In genomic region chr21:32735524-32735923, GRCh38 we compare ENCODE assay signal across 16 cellular contexts. TPM values are rescaled to one million over a fixed set of nuclear protein-coding genes. Genes with fewer than 3 reads are reported as not detected.
DNase-seq lines count a peak whose midpoint lies in the region; ATAC-seq and TF ChIP-seq lines count a peak whose summit lies in the region.
"Had no signal": no experiment of that assay in that cellular context is flagged by ENCODE, and none has a peak within 500 bp of the region (broad histone marks: within the 10 kb centered on the region; RNA-seq: fewer than 3 reads in every experiment).

No MANE protein-coding gene starts in this region.

- intact Hi-C loops in mucosa of descending colon (cut with DNase I, micrococcal nuclease), result no loop called here

- peak; percentile 76 for ATAC-seq in activated naive CD8-positive, alpha-beta T cell treated with anti-CD3 and anti-CD28 coated beads, Interleukin-2, amount 50 U/mL, for 24 hours
- no peak for ATAC-seq in HG02571 (IDR thresholded peaks at IDR 0.05; ENCODE audit: unreplicated experiment)
- no peak for ATAC-seq in mucosa of descending colon
- ATAC-seq: A549 had no signal

- H3K9me3 ChIP-seq in mucosa of descending colon, result no peaks in the 10 kb centered on the region
- H3K9me3 ChIP-seq: A549 had no signal

- peak; percentile 36 to 51 for DNase-seq in activated CD4-positive, alpha-beta T cell treated with anti-CD3 and anti-CD28 coated beads, Interleukin-2, amount 50 U/mL, for 48 hours
- DNase-seq in activated CD4-positive, alpha-beta T cell treated with anti-CD3 and anti-CD28 coated beads for 1 hour, result no peak
- DNase-seq in stimulated activated CD4-positive, alpha-beta T cell treated with anti-CD3 and anti-CD28 coated beads, TNF-alpha, amount 100 ng/mL, for 48 hours (ENCODE audit: low read depth in 3 of 3), result peak; percentile 18 to 37 (median 20)
- DNase-seq in stimulated activated CD4-positive, alpha-beta T cell treated with anti-CD3 and anti-CD28 coated beads, Interleukin-12 subunit alpha, Interleukin-12 subunit beta, amount 100 ng/mL, for 4 hours, result no peak
- DNase-seq in activated naive CD8-positive, alpha-beta T cell treated with anti-CD3 and anti-CD28 coated beads, Interleukin-2, amount 50 U/mL, for 24 hours, result peak; percentile 16
- no peak for DNase-seq in mucosa of descending colon
- DNase-seq: COR-L47, DMS153, HCEC 1CT, KBM-7, NCI-H1092, NCI-H345, NCI-H526 treated with DMSO at 0.1 percent for 48 hours had no signal

- TF ChIP-seq CTCF in mucosa of descending colon (IDR thresholded peaks at IDR 0.05), result no peak

- H3K27me3 Mint-ChIP-seq in activated naive CD8-positive, alpha-beta T cell treated with anti-CD3 and anti-CD28 coated beads, Interleukin-2, amount 50 U/mL, for 24 hours, result no peaks in the 10 kb centered on the region
- H3K27me3 Mint-ChIP-seq in stimulated activated naive CD8-positive, alpha-beta T cell treated with anti-CD3 and anti-CD28 coated beads, Interleukin-15, Interleukin-2, amounts not matched to agents 100 ng/mL and 50 ng/mL, for 24 hours, result no peaks in the 10 kb centered on the region

- peaks cover 56% of the 10 kb centered on the region for H3K36me3 Mint-ChIP-seq in activated naive CD8-positive, alpha-beta T cell treated with anti-CD3 and anti-CD28 coated beads, Interleukin-2, amount 50 U/mL, for 24 hours (ENCODE audit: low read depth)
- H3K36me3 Mint-ChIP-seq in stimulated activated naive CD8-positive, alpha-beta T cell treated with anti-CD3 and anti-CD28 coated beads, Interleukin-15, Interleukin-2, amounts not matched to agents 100 ng/mL and 50 ng/mL, for 24 hours (ENCODE audit: low read depth), result peaks cover 74% of the 10 kb centered on the region

- peaks cover 44% of the 10 kb centered on the region for H3K4me1 Mint-ChIP-seq in activated naive CD8-positive, alpha-beta T cell treated with anti-CD3 and anti-CD28 coated beads, Interleukin-2, amount 50 U/mL, for 24 hours
- peaks cover 57% of the 10 kb centered on the region for H3K4me1 Mint-ChIP-seq in stimulated activated naive CD8-positive, alpha-beta T cell treated with anti-CD3 and anti-CD28 coated beads, Interleukin-15, Interleukin-2, amounts not matched to agents 100 ng/mL and 50 ng/mL, for 24 hours (ENCODE audit: low read depth)

- peak overlapping the region; percentile 80 for H3K27ac Mint-ChIP-seq in activated naive CD8-positive, alpha-beta T cell treated with anti-CD3 and anti-CD28 coated beads, Interleukin-2, amount 50 U/mL, for 24 hours
- H3K27ac Mint-ChIP-seq in stimulated activated naive CD8-positive, alpha-beta T cell treated with anti-CD3 and anti-CD28 coated beads, Interleukin-15, Interleukin-2, amounts not matched to agents 100 ng/mL and 50 ng/mL, for 24 hours, result peak overlapping the region; percentile 76

- no peaks in the 10 kb centered on the region for H3K4me1 ChIP-seq in mucosa of descending colon (ENCODE audit: low read depth)
- H3K4me1 ChIP-seq: A549 had no signal

- peak overlapping the region; percentile 45 for H3K4me3 Mint-ChIP-seq in activated naive CD8-positive, alpha-beta T cell treated with anti-CD3 and anti-CD28 coated beads, Interleukin-2, amount 50 U/mL, for 24 hours
- no peak overlapping the region for H3K4me3 Mint-ChIP-seq in stimulated activated naive CD8-positive, alpha-beta T cell treated with anti-CD3 and anti-CD28 coated beads, Interleukin-15, Interleukin-2, amounts not matched to agents 100 ng/mL and 50 ng/mL, for 24 hours

- H3K9me3 Mint-ChIP-seq in activated naive CD8-positive, alpha-beta T cell treated with anti-CD3 and anti-CD28 coated beads, Interleukin-2, amount 50 U/mL, for 24 hours, result peaks cover 7% of the 10 kb centered on the region
- no peaks in the 10 kb centered on the region for H3K9me3 Mint-ChIP-seq in stimulated activated naive CD8-positive, alpha-beta T cell treated with anti-CD3 and anti-CD28 coated beads, Interleukin-15, Interleukin-2, amounts not matched to agents 100 ng/mL and 50 ng/mL, for 24 hours

- no peaks in the 10 kb centered on the region for H3K36me3 ChIP-seq in mucosa of descending colon (ENCODE audit: low read depth)

- no peak overlapping the region for H3K4me3 ChIP-seq in mucosa of descending colon
- H3K4me3 ChIP-seq: A549 had no signal

RNA-seq across cellular contexts. Expression of gene SYNJ1, which starts 7.7 kb away (rescaled TPM):
- 10 to 100 TPM; 13.2 to 21.1 (median 16.8) TPM for total RNA-seq in mucosa of descending colon

RNA-seq across cellular contexts. Expression of gene PAXBP1, which starts 36.0 kb away (rescaled TPM):
- total RNA-seq in mucosa of descending colon, result 10 to 100 TPM; 39.5 to 42.7 (median 41.0) TPM

Comparison
In these comparisons a context has a peak if more than half of its experiments do, and no peak if none do; other contexts are left out.
1. DNase-seq: peak in activated CD4-positive, alpha-beta T cell treated with anti-CD3 and anti-CD28 coated beads, Interleukin-2, amount 50 U/mL, for 48 hours (2 of 2), stimulated activated CD4-positive, alpha-beta T cell treated with anti-CD3 and anti-CD28 coated beads, TNF-alpha, amount 100 ng/mL, for 48 hours (3 of 3) and activated naive CD8-positive, alpha-beta T cell treated with anti-CD3 and anti-CD28 coated beads, Interleukin-2, amount 50 U/mL, for 24 hours (single experiment); none in activated CD4-positive, alpha-beta T cell treated with anti-CD3 and anti-CD28 coated beads for 1 hour (single experiment), stimulated activated CD4-positive, alpha-beta T cell treated with anti-CD3 and anti-CD28 coated beads, Interleukin-12 subunit alpha, Interleukin-12 subunit beta, amount 100 ng/mL, for 4 hours (single experiment) and mucosa of descending colon (0 of 3).